In genomic region chr1:101004666-101005065, GRCh38 we compare ENCODE assay signal across 20 cellular contexts. TPM values are rescaled to one million over a fixed set of nuclear protein-coding genes. Genes with fewer than 3 reads are reported as not detected.
A peak's percentile ranks its signal among the peaks of the same experiment; 100 is the strongest.
DNase-seq lines count a peak whose midpoint lies in the region; ATAC-seq, FAIRE-seq and TF ChIP-seq lines count a peak whose summit lies in the region.
"Had no signal": no experiment of that assay in that cellular context is flagged by ENCODE, and none has a peak within 500 bp of the region (broad histone marks: within the 10 kb centered on the region; RNA-seq: fewer than 3 reads in every experiment).

No MANE protein-coding gene starts in this region.

- no peaks in the 10 kb centered on the region for H3K9me3 Mint-ChIP-seq in MCF 10A (ENCODE audit: unreplicated experiment)
- H3K9me3 Mint-ChIP-seq: nephron had no signal

- H3K4me3 Mint-ChIP-seq in MCF 10A (ENCODE audit: unreplicated experiment): peak overlapping the region; percentile 5
- H3K4me3 Mint-ChIP-seq: nephron had no signal

- TF ChIP-seq POLR2A in breast epithelium (IDR thresholded peaks at IDR 0.05): no peak

- no peaks in the 10 kb centered on the region for H3K27me3 Mint-ChIP-seq in MCF 10A (ENCODE audit: insufficient read depth, unreplicated experiment)

- peaks cover 18% of the 10 kb centered on the region for H3K36me3 Mint-ChIP-seq in MCF 10A (ENCODE audit: insufficient read depth, unreplicated experiment)

- peak; percentile 81 for DNase-seq in MCF 10A (ENCODE audit: unreplicated experiment)
- no peak for DNase-seq in breast epithelium (ENCODE audit: low spot score in 2 of 2)
- DNase-seq in bronchial epithelial cell (ENCODE audit: low read depth): peak; percentile 15
- DNase-seq in left lung: no peak
- DNase-seq in aorta: no peak
- no peak for DNase-seq in G401 (ENCODE audit: low spot score)
- DNase-seq in NCI-H1092 (lab: John Stamatoyannopoulos, UW): no peak
- DNase-seq in OCI-M1 (lab: John Stamatoyannopoulos, UW): no peak
- DNase-seq: activated CD4-positive, alpha-beta T cell treated with anti-CD3 and anti-CD28 coated beads for 1 hour; DMS 273 treated with DMSO at 0.1 percent for 48 hours; erythroblast; Kasumi-1; NCI-H524 treated with DMSO at 0.1 percent for 48 hours had no signal

- peaks cover 31% of the 10 kb centered on the region for H3K4me1 Mint-ChIP-seq in MCF 10A (ENCODE audit: insufficient read depth, unreplicated experiment)
- H3K4me1 Mint-ChIP-seq: nephron had no signal

- 11 to 14% methylated on average over 3 of the region's 3 CpGs for WGBS in aorta, 2 donors

- H3K36me3 ChIP-seq in breast epithelium (no peaks in the 10 kb centered on the region), bronchial epithelial cell (ENCODE audit: control insufficient read depth, insufficient read depth, low read length) (peaks cover 3% of the 10 kb centered on the region), left lung (peaks cover 0 to 5% of the 10 kb centered on the region in 2 donors), aorta (ENCODE audit: control insufficient read depth in 1 of 2, insufficient read depth in 2 of 2, low read length in 1 of 2) (no peaks in the 10 kb centered on the region)
- H3K36me3 ChIP-seq: vagina had no signal

- H3K9me3 ChIP-seq in breast epithelium (no peaks in the 10 kb centered on the region), left lung (no peaks in the 10 kb centered on the region), aorta (ENCODE audit: control insufficient read depth, low read length) (no peaks in the 10 kb centered on the region)
- H3K9me3 ChIP-seq: vagina had no signal

- H3K4me3 ChIP-seq in breast epithelium (no peak overlapping the region), bronchial epithelial cell (ENCODE audit: low read depth, low read length) (no peak overlapping the region), left lung (no peak overlapping the region), aorta (ENCODE audit: low read length in 2 of 2) (no peak overlapping the region)
- H3K4me3 ChIP-seq: coronary artery, lung, vagina had no signal

- peak; percentile 65 for ATAC-seq in left lung
- ATAC-seq in aorta (ENCODE audit: low FRiP score): peak; percentile 47
- ATAC-seq: sciatic nerve had no signal

- TF ChIP-seq CTCF in MCF 10A (IDR thresholded peaks at IDR 0.05; ENCODE audit: unreplicated experiment) (no peak), breast epithelium (IDR thresholded peaks at IDR 0.05) (no peak), bronchial epithelial cell (IDR thresholded peaks at IDR 0.05; ENCODE audit: insufficient read depth, low read length, severe bottlenecking) (no peak), left lung (IDR thresholded peaks at IDR 0.05) (no peak)

- peak overlapping the region in 1 of 2 donors; percentile 19 for H3K27ac ChIP-seq in breast epithelium
- H3K27ac ChIP-seq in left lung: peak overlapping the region; percentile 33 to 76
- H3K27ac ChIP-seq in aorta (ENCODE audit: low read depth in 1 of 2, low read length in 2 of 2): no peak overlapping the region
- H3K27ac ChIP-seq: coronary artery, HL-60, vagina had no signal

- POLR2A ChIA-PET in MCF 10A (lab: Yijun Ruan, JAX): interaction anchor here (0.6 to 3.8 kb wide), 18 partner anchors 8 to 255 kb away, joined by 3 to 30 read pairs (median 6); partner anchors contain the start of genes DPH5, EXTL2 and SLC30A7

- in situ Hi-C loops in G401 (cut with HindIII; ENCODE audit: low sequenced_read_pairs): no loop called here

- CTCF ChIA-PET in MCF 10A (lab: Yijun Ruan, JAX): interaction anchor here (0.7 to 1.1 kb wide), 3 partner anchors 109 to 284 kb away, joined by 3 to 4 read pairs (median 3); no protein-coding TSS in a partner anchor

- no peak for FAIRE-seq in bronchial epithelial cell (lab: Jason Lieb, UNC)
- FAIRE-seq: RCC 7860 had no signal

- intact Hi-C loops in MCF 10A (cut with micrococcal nuclease): loop anchor here (5.0 kb wide), 1 partner anchor 233 kb away; the partner anchor contains the start of gene S1PR1
- intact Hi-C loops in breast epithelium (cut with DNase I; ENCODE audit: low total_unique reads): no loop called here
- intact Hi-C loops in left lung (cut with DNase I): no loop called here
- intact Hi-C loops in aorta (cut with DNase I): loop anchor here in 1 of 2 donors (5.0 kb wide), 1 partner anchor 233 kb away; the partner anchor contains the start of gene S1PR1

- H3K4me1 ChIP-seq in breast epithelium: peaks cover 0 to 7% of the 10 kb centered on the region in 2 donors
- H3K4me1 ChIP-seq in left lung: peaks cover 24 to 55% of the 10 kb centered on the region in 2 donors
- peaks cover 5 to 12% of the 10 kb centered on the region in 2 donors for H3K4me1 ChIP-seq in aorta (ENCODE audit: control insufficient read depth in 1 of 2, insufficient read depth in 2 of 2, low read length in 2 of 2)
- H3K4me1 ChIP-seq: vagina had no signal

- BruUV-seq in MCF 10A (replicated peaks; lab: Mats Ljungman, UMichigan): no TSS peak

- peak overlapping the region; percentile 31 for H3K27ac Mint-ChIP-seq in MCF 10A (ENCODE audit: low read depth, unreplicated experiment)
- H3K27ac Mint-ChIP-seq: nephron had no signal

- no peaks in the 10 kb centered on the region for H3K27me3 ChIP-seq in breast epithelium
- no peaks in the 10 kb centered on the region for H3K27me3 ChIP-seq in bronchial epithelial cell (ENCODE audit: control insufficient read depth, insufficient read depth, low read length)
- no peaks in the 10 kb centered on the region for H3K27me3 ChIP-seq in left lung
- H3K27me3 ChIP-seq in aorta (ENCODE audit: control insufficient read depth in 1 of 2, insufficient read depth in 2 of 2, low read length in 1 of 2): no peaks in the 10 kb centered on the region
- H3K27me3 ChIP-seq: vagina had no signal

RNA-seq across cellular contexts. Expression of gene DPH5, which starts 20.9 kb away (rescaled TPM):
- total RNA-seq in MCF 10A (2022) (63.5 and 76.8 TPM in 2 replicates), breast epithelium (10 to 100 TPM; 19.2 to 26.1 (median 25.9) TPM), bronchial epithelial cell (21.5 and 42.4 TPM in 2 replicates), left lung (10 to 100 TPM; 26.9 to 27.1 TPM), aorta (10 to 100 TPM in 1 of 2 donors, 1 to 10 TPM in 1; 8.6 to 17.0 TPM)
- polyA plus RNA-seq in aorta: 10 to 100 TPM; 18.4 to 30.7 TPM
- 42.5 and 80.4 TPM in 2 replicates for total RNA-seq in G401 (2014; rRNA removed; shearing (Covaris generic))

Comparison
In these comparisons a context has a peak if more than half of its experiments do, and no peak if none do; other contexts are left out.
1. DNase-seq: peak in MCF 10A (single experiment) and bronchial epithelial cell (single experiment); none in breast epithelium (0 of 2), left lung (0 of 2), aorta (0 of 2), G401 (single experiment), NCI-H1092 (single experiment) and OCI-M1 (single experiment).
2. H3K27ac ChIP-seq: peak in left lung (2 of 2); none in aorta (0 of 2).